Comparison of ENCODE assay signal across 21 cellular contexts in the genomic region with DNA sequence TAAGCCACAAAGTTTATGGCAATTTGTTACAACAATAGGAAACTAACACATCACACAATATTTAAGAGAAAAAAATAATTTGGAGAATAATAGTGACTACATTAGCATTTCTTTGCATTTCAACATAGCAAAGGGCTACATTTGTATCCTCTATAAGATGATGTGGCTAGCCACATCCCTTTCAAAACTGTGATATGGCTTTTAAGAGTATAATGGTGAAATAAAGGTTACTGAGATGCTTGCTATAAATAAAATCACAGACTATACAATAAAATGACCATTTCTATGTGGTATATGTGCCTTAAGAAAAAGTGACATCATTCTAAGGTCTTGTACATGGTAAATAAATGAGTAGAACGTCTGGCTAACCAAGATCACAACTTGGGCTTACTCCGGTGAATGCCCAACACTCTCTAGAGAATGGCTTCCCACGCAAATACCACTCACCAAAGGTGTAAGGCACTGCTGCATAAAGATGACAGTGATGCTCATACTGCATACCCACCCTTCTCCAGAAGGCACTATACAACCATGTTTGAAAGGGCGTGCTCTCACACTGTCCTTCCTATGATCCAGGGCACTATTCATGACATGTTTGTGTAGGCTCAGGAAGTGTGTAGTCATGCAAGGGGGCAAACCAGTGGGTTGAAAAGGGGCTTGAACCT.
A peak's percentile ranks its signal among the peaks of the same experiment; 100 is the strongest.
DNase-seq lines count a peak whose midpoint lies in the region; ATAC-seq, FAIRE-seq and TF ChIP-seq lines count a peak whose summit lies in the region.
"Had no signal": no experiment of that assay in that cellular context is flagged by ENCODE, and none has a peak within 500 bp of the region (broad histone marks: within the 10 kb centered on the region; RNA-seq: fewer than 3 reads in every experiment).

No MANE protein-coding gene starts in this region.

- H3K9me3 Mint-ChIP-seq in CD8-positive, alpha-beta T cell, result no peaks in the 10 kb centered on the region
- H3K9me3 Mint-ChIP-seq in activated T-helper 17 cell treated with anti-CD3 and anti-CD28 coated beads, Interleukin-2, amount 50 U/mL, for 72 hours, result no peaks in the 10 kb centered on the region
- H3K9me3 Mint-ChIP-seq in natural killer cell, result no peaks in the 10 kb centered on the region
- H3K9me3 Mint-ChIP-seq: IgD-negative memory B cell had no signal

- H3K4me1 ChIP-seq in CD8-positive, alpha-beta T cell (ENCODE audit: insufficient read depth, low read length), result no peaks in the 10 kb centered on the region
- H3K4me1 ChIP-seq: Peyer's patch had no signal

- H3K27ac Mint-ChIP-seq in CD8-positive, alpha-beta T cell, result no peak overlapping the region
- H3K27ac Mint-ChIP-seq in activated T-helper 17 cell treated with anti-CD3 and anti-CD28 coated beads, Interleukin-2, amount 50 U/mL, for 72 hours, result no peak overlapping the region
- H3K27ac Mint-ChIP-seq in natural killer cell, result no peak overlapping the region
- H3K27ac Mint-ChIP-seq: IgD-negative memory B cell had no signal

- no peak for TF ChIP-seq POLR2A in GM12892 (IDR thresholded peaks at IDR 0.05; ENCODE audit: low read depth, low read length)

- H3K4me3 Mint-ChIP-seq in CD8-positive, alpha-beta T cell, result no peak overlapping the region
- no peak overlapping the region for H3K4me3 Mint-ChIP-seq in activated T-helper 17 cell treated with anti-CD3 and anti-CD28 coated beads, Interleukin-2, amount 50 U/mL, for 72 hours
- no peak overlapping the region for H3K4me3 Mint-ChIP-seq in natural killer cell
- H3K4me3 Mint-ChIP-seq: IgD-negative memory B cell had no signal

- H3K4me1 Mint-ChIP-seq in CD8-positive, alpha-beta T cell (ENCODE audit: low read depth), result peaks cover 23% of the 10 kb centered on the region
- H3K4me1 Mint-ChIP-seq in activated T-helper 17 cell treated with anti-CD3 and anti-CD28 coated beads, Interleukin-2, amount 50 U/mL, for 72 hours, result peaks cover 9% of the 10 kb centered on the region
- H3K4me1 Mint-ChIP-seq in natural killer cell, result peaks cover 25 to 27% of the 10 kb centered on the region in 2 donors
- H3K4me1 Mint-ChIP-seq: IgD-negative memory B cell had no signal

- no peak for DNase-seq in CD8-positive, alpha-beta T cell
- DNase-seq in GM12892 (ENCODE audit: insufficient read length) (no peak), natural killer cell (no peak), HK-2 (ENCODE audit: unreplicated experiment) (no peak), WERI-Rb-1 (no peak)
- no peak for DNase-seq in stimulated activated CD8-positive, alpha-beta memory T cell treated with anti-CD3 and anti-CD28 coated beads, Interleukin-4, amount 100 ng/mL, for 48 hours
- DNase-seq: COR-L47, DMS79, MV-4-11, NCI-H1105 treated with DMSO at 0.1 percent for 48 hours, NCI-H2081, NCI-H2171, NCI-H345, NCI-H524, NCI-H82, Peyer's patch had no signal

- intact Hi-C loops in CD8-positive, alpha-beta T cell (cut with DNase I, micrococcal nuclease), result no loop called here
- intact Hi-C loops in natural killer cell (cut with micrococcal nuclease), result no loop called here

- no peak for TF ChIP-seq CTCF in CD8-positive, alpha-beta T cell (IDR thresholded peaks at IDR 0.05)
- no peak for TF ChIP-seq CTCF in natural killer cell (IDR thresholded peaks at IDR 0.05)
- no peak for TF ChIP-seq CTCF in WERI-Rb-1 (IDR thresholded peaks at IDR 0.05; ENCODE audit: low read depth, low read length)

- no peaks in the 10 kb centered on the region for H3K9me3 ChIP-seq in CD8-positive, alpha-beta T cell (ENCODE audit: low read length)
- H3K9me3 ChIP-seq in WERI-Rb-1 (ENCODE audit: severe bottlenecking), result no peaks in the 10 kb centered on the region
- H3K9me3 ChIP-seq: Peyer's patch had no signal

- ATAC-seq in CD8-positive, alpha-beta T cell, result peak; percentile 29
- ATAC-seq in activated T-helper 17 cell treated with anti-CD3 and anti-CD28 coated beads, Interleukin-2, amount 50 U/mL, for 72 hours (replicated peaks), result peak; percentile 16
- ATAC-seq in natural killer cell, result peak; percentile 66 to 86 (median 77)
- ATAC-seq: HCT116 had no signal

- FAIRE-seq in GM12892 (lab: Jason Lieb, UNC), result peak; percentile 50
- FAIRE-seq: H1 had no signal

- H3K4me3 ChIP-seq in CD8-positive, alpha-beta T cell (ENCODE audit: low read depth, low read length), result no peak overlapping the region
- H3K4me3 ChIP-seq in WERI-Rb-1 (ENCODE audit: low read depth, low read length), result no peak overlapping the region
- H3K4me3 ChIP-seq: Peyer's patch had no signal

- no peaks in the 10 kb centered on the region for H3K36me3 ChIP-seq in CD8-positive, alpha-beta T cell (ENCODE audit: insufficient read depth, low read length)
- no peaks in the 10 kb centered on the region for H3K36me3 ChIP-seq in WERI-Rb-1
- H3K36me3 ChIP-seq: Peyer's patch had no signal

- POLR2A ChIA-PET in CD8-positive, alpha-beta T cell (lab: Charles Lee), result no interaction called here

- H3K27me3 ChIP-seq in CD8-positive, alpha-beta T cell (ENCODE audit: insufficient read depth, low read length), result no peaks in the 10 kb centered on the region
- H3K27me3 ChIP-seq in WERI-Rb-1 (ENCODE audit: insufficient read depth, low read depth, severe bottlenecking), result no peaks in the 10 kb centered on the region
- H3K27me3 ChIP-seq: Peyer's patch had no signal

- no peaks in the 10 kb centered on the region for H3K36me3 Mint-ChIP-seq in CD8-positive, alpha-beta T cell
- H3K36me3 Mint-ChIP-seq in activated T-helper 17 cell treated with anti-CD3 and anti-CD28 coated beads, Interleukin-2, amount 50 U/mL, for 72 hours (ENCODE audit: low read depth), result no peaks in the 10 kb centered on the region
- H3K36me3 Mint-ChIP-seq in natural killer cell, result no peaks in the 10 kb centered on the region

- no peaks in the 10 kb centered on the region for H3K27me3 Mint-ChIP-seq in CD8-positive, alpha-beta T cell (ENCODE audit: low read depth)
- H3K27me3 Mint-ChIP-seq in activated T-helper 17 cell treated with anti-CD3 and anti-CD28 coated beads, Interleukin-2, amount 50 U/mL, for 72 hours, result no peaks in the 10 kb centered on the region
- H3K27me3 Mint-ChIP-seq in natural killer cell (ENCODE audit: low read depth in 2 of 2), result peaks cover 0 to 12% of the 10 kb centered on the region in 2 donors
- H3K27me3 Mint-ChIP-seq: CD4-positive, CD25-positive, alpha-beta regulatory T cell had no signal

- CTCF ChIA-PET in CD8-positive, alpha-beta T cell (lab: Charles Lee), result interaction anchor here (0.9 kb wide), 1 partner anchor 21 kb away, joined by 3 read pairs; no protein-coding TSS in a partner anchor

- H3K27ac ChIP-seq in CD8-positive, alpha-beta T cell (ENCODE audit: low read depth, low read length), result no peak overlapping the region
- no peak overlapping the region for H3K27ac ChIP-seq in WERI-Rb-1
- H3K27ac ChIP-seq: Peyer's patch had no signal

Comparison
In these comparisons a context has a peak if more than half of its experiments do, and no peak if none do; other contexts are left out.
1. ATAC-seq: peak in every context shown above with its lines; median percentile 77 in natural killer cell; 29 in CD8-positive, alpha-beta T cell; 16 in activated T-helper 17 cell treated with anti-CD3 and anti-CD28 coated beads, Interleukin-2, amount 50 U/mL, for 72 hours.